In the genomic region with DNA sequence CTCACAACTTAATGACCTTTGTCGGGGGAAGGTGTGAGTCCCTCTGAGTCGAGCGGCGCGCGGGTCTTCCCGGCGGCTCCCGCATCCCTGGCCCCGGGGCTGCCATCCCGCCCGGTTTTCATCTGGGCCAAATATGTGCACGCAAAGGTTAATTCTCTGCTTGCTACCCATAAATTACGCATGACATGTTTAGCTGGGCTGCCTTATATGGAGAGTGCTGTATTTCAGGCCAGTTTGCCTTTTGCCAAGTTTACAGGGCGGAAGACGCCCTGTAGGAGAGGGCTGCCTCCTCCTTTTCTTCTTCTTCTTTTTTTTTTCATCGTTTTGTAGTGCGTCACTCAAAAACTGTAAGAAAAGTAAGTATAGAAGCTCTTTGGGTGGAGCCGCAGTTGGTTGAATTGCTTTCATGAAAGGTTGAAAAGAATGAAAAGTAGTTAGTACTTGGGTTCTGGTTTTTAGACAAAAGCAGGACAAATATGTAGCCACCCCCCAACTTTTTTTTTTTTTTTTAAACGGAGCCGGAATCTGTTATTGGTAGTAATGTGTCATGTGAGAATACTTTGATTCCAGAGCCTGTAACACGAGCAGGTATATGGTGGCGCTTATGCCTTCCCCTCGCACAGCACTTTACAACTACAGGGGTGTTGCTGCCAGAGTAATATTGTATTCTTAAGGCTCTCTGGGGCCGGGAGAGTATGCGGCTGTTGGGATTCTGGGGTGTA, we compare ENCODE assay signal across 1 cellular context.
TF ChIP-seq lines count a peak whose summit lies in the region.

No MANE protein-coding gene starts in this region.

TF ChIP-seq in GM12878, 131 proteins besides CTCF, POLR2A, EP300 and RAD21 (continued from another document):
- TF ChIP-seq NRF1 (conservative IDR thresholded peaks at IDR 0.05; ENCODE audit: low read depth, low read length) (no peak), RBBP5 (conservative IDR thresholded peaks at IDR 0.05) (no peak), POU2F2 (IDR thresholded peaks at IDR 0.05; ENCODE audit: borderline replicate concordance, low read depth, low read length) (no peak; the same call in 2 of the 3 replicates), SIX5 (IDR thresholded peaks at IDR 0.05; ENCODE audit: low read depth, low read length, severe bottlenecking) (no peak), NBN (IDR thresholded peaks at IDR 0.05) (no peak), SREBF2 (IDR thresholded peaks at IDR 0.05; ENCODE audit: low read length) (no peak), CHD2 (IDR thresholded peaks at IDR 0.05; ENCODE audit: borderline replicate concordance, low read depth, low read length) (no peak), RFX5 (IDR thresholded peaks at IDR 0.05; ENCODE audit: low read depth, low read length) (no peak), CEBPB (IDR thresholded peaks at IDR 0.05; ENCODE audit: borderline replicate concordance in 1 of 2, low read depth in 2 of 2, low read length in 2 of 2) (no peak), KDM1A (IDR thresholded peaks at IDR 0.05; ENCODE audit: borderline replicate concordance) (no peak), SMAD5 (IDR thresholded peaks at IDR 0.05; ENCODE audit: low read depth) (no peak), RUNX3 (IDR thresholded peaks at IDR 0.05; ENCODE audit: low read length) (no peak), ZNF274 (IDR thresholded peaks at IDR 0.05; ENCODE audit: insufficient read depth, insufficient read length) (no peak), ZNF622 (IDR thresholded peaks at IDR 0.05) (no peak), CREB1 (IDR thresholded peaks at IDR 0.05; ENCODE audit: low read depth) (no peak), SREBF1 (IDR thresholded peaks at IDR 0.05; ENCODE audit: low read length) (no peak), HDGF (IDR thresholded peaks at IDR 0.05) (no peak), IKZF2 (IDR thresholded peaks at IDR 0.05) (no peak; a peak in 1 of 4 replicates), CREM (IDR thresholded peaks at IDR 0.05; ENCODE audit: low read depth) (no peak), FOXM1 (IDR thresholded peaks at IDR 0.05; ENCODE audit: low read depth, low read length) (no peak; the same call in 1 of the 2 replicates), SUPT20H (IDR thresholded peaks at IDR 0.05; ENCODE audit: borderline replicate concordance, control insufficient read depth, low read depth, low read length) (no peak), POLR2AphosphoS2 (IDR thresholded peaks at IDR 0.05; ENCODE audit: low read depth, low read length) (0 out of 2 replicates have a peak, but pooled peaks have one; percentile 10), MXI1 (IDR thresholded peaks at IDR 0.05; ENCODE audit: low read depth, low read length) (no peak), RELA (IDR thresholded peaks at IDR 0.05; ENCODE audit: borderline replicate concordance, partially characterized antibody) (no peak), NR2C1 (IDR thresholded peaks at IDR 0.05) (no peak), YY1 (IDR thresholded peaks at IDR 0.05; ENCODE audit: low read depth, low read length) (no peak), TAF1 (IDR thresholded peaks at IDR 0.05; ENCODE audit: borderline replicate concordance, low read depth, low read length) (no peak)
- TF ChIP-seq, protein P1, sequence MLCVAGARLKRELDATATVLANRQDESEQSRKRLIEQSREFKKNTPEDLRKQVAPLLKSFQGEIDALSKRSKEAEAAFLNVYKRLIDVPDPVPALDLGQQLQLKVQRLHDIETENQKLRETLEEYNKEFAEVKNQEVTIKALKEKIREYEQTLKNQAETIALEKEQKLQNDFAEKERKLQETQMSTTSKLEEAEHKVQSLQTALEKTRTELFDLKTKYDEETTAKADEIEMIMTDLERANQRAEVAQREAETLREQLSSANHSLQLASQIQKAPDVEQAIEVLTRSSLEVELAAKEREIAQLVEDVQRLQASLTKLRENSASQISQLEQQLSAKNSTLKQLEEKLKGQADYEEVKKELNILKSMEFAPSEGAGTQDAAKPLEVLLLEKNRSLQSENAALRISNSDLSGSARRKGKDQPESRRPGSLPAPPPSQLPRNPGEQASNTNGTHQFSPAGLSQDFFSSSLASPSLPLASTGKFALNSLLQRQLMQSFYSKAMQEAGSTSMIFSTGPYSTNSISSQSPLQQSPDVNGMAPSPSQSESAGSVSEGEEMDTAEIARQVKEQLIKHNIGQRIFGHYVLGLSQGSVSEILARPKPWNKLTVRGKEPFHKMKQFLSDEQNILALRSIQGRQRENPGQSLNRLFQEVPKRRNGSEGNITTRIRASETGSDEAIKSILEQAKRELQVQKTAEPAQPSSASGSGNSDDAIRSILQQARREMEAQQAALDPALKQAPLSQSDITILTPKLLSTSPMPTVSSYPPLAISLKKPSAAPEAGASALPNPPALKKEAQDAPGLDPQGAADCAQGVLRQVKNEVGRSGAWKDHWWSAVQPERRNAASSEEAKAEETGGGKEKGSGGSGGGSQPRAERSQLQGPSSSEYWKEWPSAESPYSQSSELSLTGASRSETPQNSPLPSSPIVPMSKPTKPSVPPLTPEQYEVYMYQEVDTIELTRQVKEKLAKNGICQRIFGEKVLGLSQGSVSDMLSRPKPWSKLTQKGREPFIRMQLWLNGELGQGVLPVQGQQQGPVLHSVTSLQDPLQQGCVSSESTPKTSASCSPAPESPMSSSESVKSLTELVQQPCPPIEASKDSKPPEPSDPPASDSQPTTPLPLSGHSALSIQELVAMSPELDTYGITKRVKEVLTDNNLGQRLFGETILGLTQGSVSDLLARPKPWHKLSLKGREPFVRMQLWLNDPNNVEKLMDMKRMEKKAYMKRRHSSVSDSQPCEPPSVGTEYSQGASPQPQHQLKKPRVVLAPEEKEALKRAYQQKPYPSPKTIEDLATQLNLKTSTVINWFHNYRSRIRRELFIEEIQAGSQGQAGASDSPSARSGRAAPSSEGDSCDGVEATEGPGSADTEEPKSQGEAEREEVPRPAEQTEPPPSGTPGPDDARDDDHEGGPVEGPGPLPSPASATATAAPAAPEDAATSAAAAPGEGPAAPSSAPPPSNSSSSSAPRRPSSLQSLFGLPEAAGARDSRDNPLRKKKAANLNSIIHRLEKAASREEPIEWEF (IDR thresholded peaks at IDR 0.05; ENCODE audit: insufficient replicate concordance, low read depth, low read length), result no peak
- TF ChIP-seq, protein P2, sequence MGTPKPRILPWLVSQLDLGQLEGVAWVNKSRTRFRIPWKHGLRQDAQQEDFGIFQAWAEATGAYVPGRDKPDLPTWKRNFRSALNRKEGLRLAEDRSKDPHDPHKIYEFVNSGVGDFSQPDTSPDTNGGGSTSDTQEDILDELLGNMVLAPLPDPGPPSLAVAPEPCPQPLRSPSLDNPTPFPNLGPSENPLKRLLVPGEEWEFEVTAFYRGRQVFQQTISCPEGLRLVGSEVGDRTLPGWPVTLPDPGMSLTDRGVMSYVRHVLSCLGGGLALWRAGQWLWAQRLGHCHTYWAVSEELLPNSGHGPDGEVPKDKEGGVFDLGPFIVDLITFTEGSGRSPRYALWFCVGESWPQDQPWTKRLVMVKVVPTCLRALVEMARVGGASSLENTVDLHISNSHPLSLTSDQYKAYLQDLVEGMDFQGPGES (IDR thresholded peaks at IDR 0.05), result no peak
- TF ChIP-seq, protein P3, sequence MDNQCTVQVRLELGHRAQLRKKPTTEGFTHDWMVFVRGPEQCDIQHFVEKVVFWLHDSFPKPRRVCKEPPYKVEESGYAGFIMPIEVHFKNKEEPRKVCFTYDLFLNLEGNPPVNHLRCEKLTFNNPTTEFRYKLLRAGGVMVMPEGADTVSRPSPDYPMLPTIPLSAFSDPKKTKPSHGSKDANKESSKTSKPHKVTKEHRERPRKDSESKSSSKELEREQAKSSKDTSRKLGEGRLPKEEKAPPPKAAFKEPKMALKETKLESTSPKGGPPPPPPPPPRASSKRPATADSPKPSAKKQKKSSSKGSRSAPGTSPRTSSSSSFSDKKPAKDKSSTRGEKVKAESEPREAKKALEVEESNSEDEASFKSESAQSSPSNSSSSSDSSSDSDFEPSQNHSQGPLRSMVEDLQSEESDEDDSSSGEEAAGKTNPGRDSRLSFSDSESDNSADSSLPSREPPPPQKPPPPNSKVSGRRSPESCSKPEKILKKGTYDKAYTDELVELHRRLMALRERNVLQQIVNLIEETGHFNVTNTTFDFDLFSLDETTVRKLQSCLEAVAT (IDR thresholded peaks at IDR 0.05), result no peak
